In genomic region chr12:122834229-122834920, GRCh38 we compare ENCODE assay signal across 2 cellular contexts.
TF ChIP-seq lines count a peak whose summit lies in the region.

No MANE protein-coding gene starts in this region.

TF ChIP-seq in H1, 55 proteins besides CTCF, POLR2A, EP300 and RAD21:
- peak; percentile 44 to 89; a peak in 1 of 4 replicates for TF ChIP-seq SIN3A (conservative IDR thresholded peaks at IDR 0.05 in 1 of 2, IDR thresholded peaks at IDR 0.05 in 1 of 2; ENCODE audit: low read depth in 1 of 2, low read length in 2 of 2)
- TF ChIP-seq YY1 (IDR thresholded peaks at IDR 0.05; ENCODE audit: low read depth, low read length), result 0 out of 2 replicates have a peak, but pooled peaks have one; percentile 32
- TF ChIP-seq ASH2L (IDR thresholded peaks at IDR 0.05; ENCODE audit: low read length), result peak; percentile 62
- TF ChIP-seq RNF2 (IDR thresholded peaks at IDR 0.05; ENCODE audit: borderline replicate concordance, low read depth, low read length, missing control alignments, poor library complexity, severe bottlenecking), result no peak
- TF ChIP-seq TAF1 (IDR thresholded peaks at IDR 0.05; ENCODE audit: low read depth, low read length), result peak; percentile 50
- peak; percentile 97 for TF ChIP-seq EGR1 (IDR thresholded peaks at IDR 0.05; ENCODE audit: borderline replicate concordance, low read depth, low read length)
- peak; percentile 72 for TF ChIP-seq SAP30 (IDR thresholded peaks at IDR 0.05; ENCODE audit: insufficient read depth, insufficient replicate concordance, low read length)
- TF ChIP-seq RFX5 (IDR thresholded peaks at IDR 0.05; ENCODE audit: borderline replicate concordance, low read depth, low read length), result no peak
- no peak for TF ChIP-seq RXRA (IDR thresholded peaks at IDR 0.05; ENCODE audit: insufficient read depth, low read depth, low read length)
- no peak for TF ChIP-seq SP4 (IDR thresholded peaks at IDR 0.05; ENCODE audit: low read length)

TF ChIP-seq in HepG2, 621 proteins besides CTCF, POLR2A, EP300 and RAD21 (continues in another document):
- TF ChIP-seq SMYD3 (CRISPR knock-in tag; IDR thresholded peaks at IDR 0.05) (no peak), ZNF552 (CRISPR knock-in tag; IDR thresholded peaks at IDR 0.05; ENCODE audit: borderline replicate concordance) (no peak), ZNF619 (CRISPR knock-in tag; IDR thresholded peaks at IDR 0.05) (no peak), PRMT3 (CRISPR knock-in tag; IDR thresholded peaks at IDR 0.05; ENCODE audit: borderline replicate concordance, low read depth) (no peak), CHCHD3 (CRISPR knock-in tag; IDR thresholded peaks at IDR 0.05) (no peak), SRSF9 (IDR thresholded peaks at IDR 0.05; ENCODE audit: borderline replicate concordance, insufficient read depth, low read depth, low read length, poor library complexity, severe bottlenecking) (no peak), MTF1 (CRISPR knock-in tag; IDR thresholded peaks at IDR 0.05) (no peak), NFE2L1 (CRISPR knock-in tag; IDR thresholded peaks at IDR 0.05; ENCODE audit: borderline replicate concordance) (no peak), ASH2L (IDR thresholded peaks at IDR 0.05; ENCODE audit: insufficient read length, low read depth, low read length) (peak; percentile 46), ZNF30 (CRISPR knock-in tag; IDR thresholded peaks at IDR 0.05) (no peak), ZNF891 (CRISPR knock-in tag; IDR thresholded peaks at IDR 0.05) (no peak), ZNF512B (CRISPR knock-in tag; IDR thresholded peaks at IDR 0.05; ENCODE audit: borderline replicate concordance) (0 out of 2 replicates have a peak, but pooled peaks have one; percentile 49), DDIT3 (CRISPR knock-in tag; IDR thresholded peaks at IDR 0.05) (no peak), RBAK (CRISPR knock-in tag; IDR thresholded peaks at IDR 0.05) (no peak), RBM22 (optimal IDR thresholded peaks at IDR 0.05; ENCODE audit: low read length) (no peak), SP5 (CRISPR knock-in tag; IDR thresholded peaks at IDR 0.05; ENCODE audit: borderline replicate concordance, low read depth) (no peak), KDM6A (CRISPR knock-in tag; IDR thresholded peaks at IDR 0.05; ENCODE audit: low read depth) (no peak), KDM5A (IDR thresholded peaks at IDR 0.05; ENCODE audit: borderline replicate concordance, low read length) (no peak), SALL2 (CRISPR knock-in tag; IDR thresholded peaks at IDR 0.05) (no peak), ZNF75D (CRISPR knock-in tag; IDR thresholded peaks at IDR 0.05; ENCODE audit: borderline replicate concordance) (no peak), MEF2D (CRISPR knock-in tag; IDR thresholded peaks at IDR 0.05) (no peak), ZMYM2 (CRISPR knock-in tag; IDR thresholded peaks at IDR 0.05) (no peak), ZNF547 (CRISPR knock-in tag; IDR thresholded peaks at IDR 0.05) (no peak), KLF6 (CRISPR knock-in tag; IDR thresholded peaks at IDR 0.05) (no peak), ZFP91 (CRISPR knock-in tag; IDR thresholded peaks at IDR 0.05; ENCODE audit: borderline replicate concordance) (peak; percentile 23; the same call in 1 of the 2 replicates), SAFB2 (CRISPR knock-in tag; IDR thresholded peaks at IDR 0.05; ENCODE audit: borderline replicate concordance, low read depth) (no peak), ZNF574 (CRISPR knock-in tag; IDR thresholded peaks at IDR 0.05) (peak; percentile 28; the same call in 1 of the 2 replicates), IKZF5 (CRISPR knock-in tag; IDR thresholded peaks at IDR 0.05) (no peak), NCOA1 (CRISPR knock-in tag; IDR thresholded peaks at IDR 0.05) (no peak), SAP130 (CRISPR knock-in tag; IDR thresholded peaks at IDR 0.05; ENCODE audit: low read depth) (peak; percentile 22; the same call in 1 of the 2 replicates), ONECUT2 (CRISPR knock-in tag; IDR thresholded peaks at IDR 0.05) (no peak), ZNF678 (CRISPR knock-in tag; IDR thresholded peaks at IDR 0.05) (no peak), ZNF205 (CRISPR knock-in tag; IDR thresholded peaks at IDR 0.05) (no peak)
- TF ChIP-seq, protein P1, sequence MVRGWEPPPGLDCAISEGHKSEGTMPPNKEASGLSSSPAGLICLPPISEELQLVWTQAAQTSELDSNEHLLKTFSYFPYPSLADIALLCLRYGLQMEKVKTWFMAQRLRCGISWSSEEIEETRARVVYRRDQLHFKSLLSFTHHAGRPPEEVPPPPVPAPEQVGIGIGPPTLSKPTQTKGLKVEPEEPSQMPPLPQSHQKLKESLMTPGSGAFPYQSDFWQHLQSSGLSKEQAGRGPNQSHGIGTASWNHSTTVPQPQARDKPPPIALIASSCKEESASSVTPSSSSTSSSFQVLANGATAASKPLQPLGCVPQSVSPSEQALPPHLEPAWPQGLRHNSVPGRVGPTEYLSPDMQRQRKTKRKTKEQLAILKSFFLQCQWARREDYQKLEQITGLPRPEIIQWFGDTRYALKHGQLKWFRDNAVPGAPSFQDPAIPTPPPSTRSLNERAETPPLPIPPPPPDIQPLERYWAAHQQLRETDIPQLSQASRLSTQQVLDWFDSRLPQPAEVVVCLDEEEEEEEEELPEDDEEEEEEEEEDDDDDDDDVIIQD (CRISPR knock-in tag; IDR thresholded peaks at IDR 0.05; ENCODE audit: low read depth), result no peak
- TF ChIP-seq, protein P2, sequence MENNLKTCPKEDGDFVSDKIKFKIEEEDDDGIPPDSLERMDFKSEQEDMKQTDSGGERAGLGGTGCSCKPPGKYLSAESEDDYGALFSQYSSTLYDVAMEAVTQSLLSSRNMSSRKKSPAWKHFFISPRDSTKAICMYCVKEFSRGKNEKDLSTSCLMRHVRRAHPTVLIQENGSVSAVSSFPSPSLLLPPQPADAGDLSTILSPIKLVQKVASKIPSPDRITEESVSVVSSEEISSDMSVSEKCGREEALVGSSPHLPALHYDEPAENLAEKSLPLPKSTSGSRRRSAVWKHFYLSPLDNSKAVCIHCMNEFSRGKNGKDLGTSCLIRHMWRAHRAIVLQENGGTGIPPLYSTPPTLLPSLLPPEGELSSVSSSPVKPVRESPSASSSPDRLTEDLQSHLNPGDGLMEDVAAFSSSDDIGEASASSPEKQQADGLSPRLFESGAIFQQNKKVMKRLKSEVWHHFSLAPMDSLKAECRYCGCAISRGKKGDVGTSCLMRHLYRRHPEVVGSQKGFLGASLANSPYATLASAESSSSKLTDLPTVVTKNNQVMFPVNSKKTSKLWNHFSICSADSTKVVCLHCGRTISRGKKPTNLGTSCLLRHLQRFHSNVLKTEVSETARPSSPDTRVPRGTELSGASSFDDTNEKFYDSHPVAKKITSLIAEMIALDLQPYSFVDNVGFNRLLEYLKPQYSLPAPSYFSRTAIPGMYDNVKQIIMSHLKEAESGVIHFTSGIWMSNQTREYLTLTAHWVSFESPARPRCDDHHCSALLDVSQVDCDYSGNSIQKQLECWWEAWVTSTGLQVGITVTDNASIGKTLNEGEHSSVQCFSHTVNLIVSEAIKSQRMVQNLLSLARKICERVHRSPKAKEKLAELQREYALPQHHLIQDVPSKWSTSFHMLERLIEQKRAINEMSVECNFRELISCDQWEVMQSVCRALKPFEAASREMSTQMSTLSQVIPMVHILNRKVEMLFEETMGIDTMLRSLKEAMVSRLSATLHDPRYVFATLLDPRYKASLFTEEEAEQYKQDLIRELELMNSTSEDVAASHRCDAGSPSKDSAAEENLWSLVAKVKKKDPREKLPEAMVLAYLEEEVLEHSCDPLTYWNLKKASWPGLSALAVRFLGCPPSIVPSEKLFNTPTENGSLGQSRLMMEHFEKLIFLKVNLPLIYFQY (CRISPR knock-in tag; IDR thresholded peaks at IDR 0.05; ENCODE audit: borderline replicate concordance), result no peak
- TF ChIP-seq, protein P3, sequence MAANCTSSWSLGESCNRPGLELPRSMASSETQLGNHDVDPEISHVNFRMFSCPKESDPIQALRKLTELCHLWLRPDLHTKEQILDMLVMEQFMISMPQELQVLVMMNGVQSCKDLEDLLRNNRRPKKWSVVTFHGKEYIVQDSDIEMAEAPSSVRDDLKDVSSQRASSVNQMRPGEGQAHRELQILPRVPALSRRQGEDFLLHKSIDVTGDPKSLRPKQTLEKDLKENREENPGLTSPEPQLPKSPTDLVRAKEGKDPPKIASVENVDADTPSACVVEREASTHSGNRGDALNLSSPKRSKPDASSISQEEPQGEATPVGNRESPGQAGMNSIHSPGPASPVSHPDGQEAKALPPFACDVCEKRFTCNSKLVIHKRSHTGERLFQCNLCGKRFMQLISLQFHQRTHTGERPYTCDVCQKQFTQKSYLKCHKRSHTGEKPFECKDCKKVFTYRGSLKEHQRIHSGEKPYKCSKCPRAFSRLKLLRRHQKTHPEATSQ (CRISPR knock-in tag; IDR thresholded peaks at IDR 0.05; ENCODE audit: borderline replicate concordance), result no peak
- TF ChIP-seq, protein P4, sequence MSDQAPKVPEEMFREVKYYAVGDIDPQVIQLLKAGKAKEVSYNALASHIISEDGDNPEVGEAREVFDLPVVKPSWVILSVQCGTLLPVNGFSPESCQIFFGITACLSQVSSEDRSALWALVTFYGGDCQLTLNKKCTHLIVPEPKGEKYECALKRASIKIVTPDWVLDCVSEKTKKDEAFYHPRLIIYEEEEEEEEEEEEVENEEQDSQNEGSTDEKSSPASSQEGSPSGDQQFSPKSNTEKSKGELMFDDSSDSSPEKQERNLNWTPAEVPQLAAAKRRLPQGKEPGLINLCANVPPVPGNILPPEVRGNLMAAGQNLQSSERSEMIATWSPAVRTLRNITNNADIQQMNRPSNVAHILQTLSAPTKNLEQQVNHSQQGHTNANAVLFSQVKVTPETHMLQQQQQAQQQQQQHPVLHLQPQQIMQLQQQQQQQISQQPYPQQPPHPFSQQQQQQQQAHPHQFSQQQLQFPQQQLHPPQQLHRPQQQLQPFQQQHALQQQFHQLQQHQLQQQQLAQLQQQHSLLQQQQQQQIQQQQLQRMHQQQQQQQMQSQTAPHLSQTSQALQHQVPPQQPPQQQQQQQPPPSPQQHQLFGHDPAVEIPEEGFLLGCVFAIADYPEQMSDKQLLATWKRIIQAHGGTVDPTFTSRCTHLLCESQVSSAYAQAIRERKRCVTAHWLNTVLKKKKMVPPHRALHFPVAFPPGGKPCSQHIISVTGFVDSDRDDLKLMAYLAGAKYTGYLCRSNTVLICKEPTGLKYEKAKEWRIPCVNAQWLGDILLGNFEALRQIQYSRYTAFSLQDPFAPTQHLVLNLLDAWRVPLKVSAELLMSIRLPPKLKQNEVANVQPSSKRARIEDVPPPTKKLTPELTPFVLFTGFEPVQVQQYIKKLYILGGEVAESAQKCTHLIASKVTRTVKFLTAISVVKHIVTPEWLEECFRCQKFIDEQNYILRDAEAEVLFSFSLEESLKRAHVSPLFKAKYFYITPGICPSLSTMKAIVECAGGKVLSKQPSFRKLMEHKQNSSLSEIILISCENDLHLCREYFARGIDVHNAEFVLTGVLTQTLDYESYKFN (CRISPR knock-in tag; conservative IDR thresholded peaks at IDR 0.05), result 0 out of 2 replicates have a peak, but pooled peaks have one; percentile 17
